Comparison of ENCODE assay signal across 17 cellular contexts in genomic region chr6:52557389-52558265, GRCh38. TPM values are rescaled to one million over a fixed set of nuclear protein-coding genes. Genes with fewer than 3 reads are reported as not detected.
A peak's percentile ranks its signal among the peaks of the same experiment; 100 is the strongest.
DNase-seq lines count a peak whose midpoint lies in the region; ATAC-seq lines count a peak whose summit lies in the region.
"Had no signal": no experiment of that assay in that cellular context is flagged by ENCODE, and none has a peak within 500 bp of the region (broad histone marks: within the 10 kb centered on the region; RNA-seq: fewer than 3 reads in every experiment).

No MANE protein-coding gene starts in this region.

- H3K4me3 ChIP-seq in HUES64 (ENCODE audit: low read length) (no peak overlapping the region), adipocyte (ENCODE audit: low read length) (peak overlapping the region; percentile 15), right cardiac atrium (ENCODE audit: low read length) (no peak overlapping the region), stomach smooth muscle (ENCODE audit: low read length in 2 of 2) (peak overlapping the region; percentile 17 to 40)
- H3K4me3 ChIP-seq: mucosa of descending colon, prostate gland had no signal

- no peaks in the 10 kb centered on the region for H3K27me3 ChIP-seq in HUES64 (ENCODE audit: insufficient read depth, low read length)
- no peaks in the 10 kb centered on the region for H3K27me3 ChIP-seq in adipocyte (replicated peaks; ENCODE audit: control insufficient read depth, insufficient read depth, low read length)
- H3K27me3 ChIP-seq in right cardiac atrium (ENCODE audit: control insufficient read depth, insufficient read depth): no peaks in the 10 kb centered on the region
- no peaks in the 10 kb centered on the region for H3K27me3 ChIP-seq in stomach smooth muscle (ENCODE audit: control insufficient read depth in 1 of 2, insufficient read depth in 2 of 2, low read length in 2 of 2)

- no peak for DNase-seq in adipocyte (ENCODE audit: low read depth)
- DNase-seq in right cardiac atrium: no peak
- DNase-seq in stimulated activated CD4-positive, alpha-beta T cell treated with anti-CD3 and anti-CD28 coated beads, Interleukin-12 subunit alpha, Interleukin-12 subunit beta, amount 100 ng/mL, for 4 hours: no peak
- no peak for DNase-seq in kidney glomerular epithelial cell (lab: John Stamatoyannopoulos, UW)
- DNase-seq: activated CD8-positive, alpha-beta memory T cell treated with anti-CD3 and anti-CD28 coated beads for 24 hours; activated naive CD4-positive, alpha-beta T cell; C1 segment of cervical spinal cord; mucosa of descending colon; NCI-H146; NCI-H510A; stimulated activated CD4-positive, alpha-beta T cell treated with anti-CD3 and anti-CD28 coated beads, Interleukin-4, amount 100 ng/mL, for 1 hour had no signal

- peak; percentile 34 to 45 for ATAC-seq in right cardiac atrium
- no peak for ATAC-seq in HG02840 (IDR thresholded peaks at IDR 0.05; ENCODE audit: low FRiP score, unreplicated experiment)
- no peak for ATAC-seq in GM19328 (IDR thresholded peaks at IDR 0.05; ENCODE audit: unreplicated experiment)
- ATAC-seq: mucosa of descending colon; stimulated activated memory B cell treated with anti-CD40 and anti-IgM and Interleukin-4, amounts not matched to agents 10 μg/mL and 1 μg/mL and 100 μg/mL, for 72 hours had no signal

- no peaks in the 10 kb centered on the region for H3K36me3 ChIP-seq in HUES64 (ENCODE audit: insufficient read depth, low read length)
- no peaks in the 10 kb centered on the region for H3K36me3 ChIP-seq in adipocyte (ENCODE audit: control insufficient read depth, insufficient read depth, low read length, severe bottlenecking)
- H3K36me3 ChIP-seq in stomach smooth muscle (ENCODE audit: control insufficient read depth in 2 of 2, insufficient read depth in 2 of 2, low read length in 2 of 2): no peaks in the 10 kb centered on the region
- H3K36me3 ChIP-seq: prostate gland had no signal

- H3K4me1 ChIP-seq in HUES64 (ENCODE audit: insufficient read depth, low read length) (peaks cover 29% of the 10 kb centered on the region), adipocyte (ENCODE audit: control insufficient read depth, insufficient read depth, low read length) (peaks cover 75% of the 10 kb centered on the region), right cardiac atrium (ENCODE audit: control insufficient read depth, insufficient read depth, low read length) (peaks cover 10% of the 10 kb centered on the region), stomach smooth muscle (ENCODE audit: control insufficient read depth, insufficient read depth, low read length) (peaks cover 27% of the 10 kb centered on the region)
- H3K4me1 ChIP-seq: prostate gland had no signal

- H3K9me3 ChIP-seq in HUES64 (ENCODE audit: insufficient read depth, low read depth, low read length) (no peaks in the 10 kb centered on the region), adipocyte (ENCODE audit: control insufficient read depth, low read length) (no peaks in the 10 kb centered on the region), right cardiac atrium (ENCODE audit: control insufficient read depth, low read length) (no peaks in the 10 kb centered on the region), stomach smooth muscle (ENCODE audit: control insufficient read depth in 2 of 2, low read length in 2 of 2) (no peaks in the 10 kb centered on the region)
- H3K9me3 ChIP-seq: mucosa of descending colon, prostate gland had no signal

- no peak overlapping the region for H3K9ac ChIP-seq in HUES64 (ENCODE audit: low read depth, low read length)
- peak overlapping the region; percentile 41 for H3K9ac ChIP-seq in adipocyte (ENCODE audit: low read length)
- no peak overlapping the region for H3K9ac ChIP-seq in stomach smooth muscle (ENCODE audit: low read length in 2 of 2)

- H3K27ac ChIP-seq in HUES64 (ENCODE audit: low read depth, low read length) (peak overlapping the region; percentile 57), right cardiac atrium (ENCODE audit: low read length) (no peak overlapping the region), stomach smooth muscle (ENCODE audit: low read length) (peak overlapping the region; percentile 37)
- H3K27ac ChIP-seq: prostate gland had no signal

- intact Hi-C loops in right cardiac atrium (cut with DNase I): no loop called here

- WGBS in HUES64: 65% methylated on average over 11 of the region's 11 CpGs
- WGBS in right cardiac atrium: 47% methylated on average over 11 of the region's 11 CpGs

RNA-seq across cellular contexts. Expression of gene TRAM2, which starts 19.2 kb away (rescaled TPM):
- 11.9 TPM for polyA plus RNA-seq in HUES64 (2013, experiment 1 of 2)
- polyA plus RNA-seq in HUES64 (2013, experiment 2 of 2): 11.2 TPM
- total RNA-seq in right cardiac atrium: 10 to 100 TPM; 14.5 to 18.2 (median 15.2) TPM
- polyA plus RNA-seq in right cardiac atrium: 7.1 TPM

Comparison
In these comparisons a context has a peak if more than half of its experiments do, and no peak if none do; other contexts are left out.
1. H3K4me3 ChIP-seq: peak in adipocyte (single experiment) and stomach smooth muscle (2 of 2); none in HUES64 (single experiment) and right cardiac atrium (single experiment).
2. ATAC-seq: peak in right cardiac atrium (2 of 2); none in HG02840 (single experiment) and GM19328 (single experiment).